In genomic region chr5:168268949-168269943, GRCh38 we compare ENCODE assay signal across 8 cellular contexts. TPM values are rescaled to one million over a fixed set of nuclear protein-coding genes. Genes with fewer than 3 reads are reported as not detected.
DNase-seq lines count a peak whose midpoint lies in the region; ATAC-seq and TF ChIP-seq lines count a peak whose summit lies in the region.

No MANE protein-coding gene starts in this region.

- H3K27me3 ChIP-seq in heart right ventricle (peaks cover 0 to 8% (median 0%) of the 10 kb centered on the region in 7 donors), upper lobe of right lung (no peaks in the 10 kb centered on the region)

- H3K4me1 Mint-ChIP-seq in activated naive CD8-positive, alpha-beta T cell treated with anti-CD3 and anti-CD28 coated beads, Interleukin-2, amount 50 U/mL, for 24 hours: peaks cover 7% of the 10 kb centered on the region

- peak; percentile 86 for DNase-seq in GM12865 (ENCODE audit: low read depth)
- DNase-seq in NCI-H1092 (lab: John Stamatoyannopoulos, UW): peak; percentile 81
- peak; percentile 57 for DNase-seq in SKM-1 (lab: John Stamatoyannopoulos, UW; ENCODE audit: unreplicated experiment)
- peak; percentile 77 for DNase-seq in activated naive CD8-positive, alpha-beta T cell treated with anti-CD3 and anti-CD28 coated beads, Interleukin-2, amount 50 U/mL, for 24 hours
- peak; percentile 82 to 84 for DNase-seq in heart right ventricle
- DNase-seq in posterior cingulate gyrus: peak; percentile 81 to 98 (median 90)
- peak; percentile 93 for DNase-seq in upper lobe of right lung

- TF ChIP-seq CTCF in GM12865 (IDR thresholded peaks at IDR 0.05; ENCODE audit: insufficient read depth, low read depth, low read length, missing control alignments): peak; percentile 80
- peak; percentile 65 to 97 (median 91) for TF ChIP-seq CTCF in heart right ventricle (IDR thresholded peaks at IDR 0.05)
- peak; percentile 92 for TF ChIP-seq CTCF in upper lobe of right lung (IDR thresholded peaks at IDR 0.05)

- no peaks in the 10 kb centered on the region for H3K9me3 Mint-ChIP-seq in activated naive CD8-positive, alpha-beta T cell treated with anti-CD3 and anti-CD28 coated beads, Interleukin-2, amount 50 U/mL, for 24 hours

- H3K4me3 ChIP-seq in GM12865 (ENCODE audit: low read depth, low read length) (peak overlapping the region; percentile 46), heart right ventricle (peak overlapping the region in 9 of 10 donors; percentile 12 to 49 (median 37)), upper lobe of right lung (peak overlapping the region; percentile 45)

- H3K4me1 ChIP-seq in heart right ventricle (peaks cover 0 to 18% (median 14%) of the 10 kb centered on the region in 9 donors), upper lobe of right lung (peaks cover 13% of the 10 kb centered on the region)

- intact Hi-C loops in heart right ventricle (cut with DNase I) (loop anchor here in 4 of 10 donors (2.0 to 5.0 kb wide), 4 partner anchors 213 to 218 kb away; partner anchors contain the start of gene RARS1 (in 2 of the 4)), posterior cingulate gyrus (cut with DNase I) (loop anchor here (5.0 kb wide), 2 partner anchors 218 to 1313 kb away; partner anchors contain the start of genes RARS1 and SPDL1), upper lobe of right lung (cut with DNase I) (no loop called here)

- H3K27me3 Mint-ChIP-seq in activated naive CD8-positive, alpha-beta T cell treated with anti-CD3 and anti-CD28 coated beads, Interleukin-2, amount 50 U/mL, for 24 hours: peaks cover 22% of the 10 kb centered on the region

- 3% methylated on average over 30 of the region's 30 CpGs for WGBS in heart right ventricle, 2 donors

- no peaks in the 10 kb centered on the region for H3K36me3 Mint-ChIP-seq in activated naive CD8-positive, alpha-beta T cell treated with anti-CD3 and anti-CD28 coated beads, Interleukin-2, amount 50 U/mL, for 24 hours (ENCODE audit: low read depth)

- peak; percentile 90 for ATAC-seq in HG02642 (IDR thresholded peaks at IDR 0.05; ENCODE audit: poor library complexity, unreplicated experiment)
- peak; percentile 77 for ATAC-seq in activated naive CD8-positive, alpha-beta T cell treated with anti-CD3 and anti-CD28 coated beads, Interleukin-2, amount 50 U/mL, for 24 hours
- ATAC-seq in heart right ventricle: peak; percentile 78 to 89 (median 88)
- ATAC-seq in upper lobe of right lung: peak; percentile 94

- peak overlapping the region; percentile 29 for H3K4me3 Mint-ChIP-seq in activated naive CD8-positive, alpha-beta T cell treated with anti-CD3 and anti-CD28 coated beads, Interleukin-2, amount 50 U/mL, for 24 hours

- H3K27ac ChIP-seq in heart right ventricle (no peak overlapping the region), upper lobe of right lung (no peak overlapping the region)

- H3K36me3 ChIP-seq in heart right ventricle (peaks cover 0 to 5% (median 0%) of the 10 kb centered on the region in 9 donors), upper lobe of right lung (no peaks in the 10 kb centered on the region)

- H3K9me3 ChIP-seq in heart right ventricle: peaks cover 0 to 3% (median 0%) of the 10 kb centered on the region in 11 donors
- H3K9me3 ChIP-seq in upper lobe of right lung: no peaks in the 10 kb centered on the region

- H3K27ac Mint-ChIP-seq in activated naive CD8-positive, alpha-beta T cell treated with anti-CD3 and anti-CD28 coated beads, Interleukin-2, amount 50 U/mL, for 24 hours: no peak overlapping the region

RNA-seq across cellular contexts. Expression of gene WWC1, which starts 22.2 kb away (rescaled TPM):
- 1 to 10 TPM in 7 of 10 donors, under 1 TPM in 3; 0.79 to 1.7 (median 1.2) TPM for total RNA-seq in heart right ventricle
- 1 to 10 TPM in 1 of 2 donors, under 1 TPM in 1; 0.80 to 7.8 TPM for polyA plus RNA-seq in heart right ventricle
- 94.2 TPM for total RNA-seq in upper lobe of right lung

Comparison
In these comparisons a context has a peak if more than half of its experiments do, and no peak if none do; other contexts are left out.
1. RNA of gene WWC1, which starts 22.2 kb away (total RNA-seq): 94.2 TPM in upper lobe of right lung (single experiment); 0.79 to 1.7 TPM in heart right ventricle; every median in the first group is over 10 times any median in the second.
2. Peak in every context shown above with its lines, with median percentiles within 50 percentile points of each other: DNase-seq, H3K4me3 ChIP-seq, CTCF ChIP-seq and ATAC-seq.